24 cellular contexts compared by ENCODE assay signal in the genomic region with DNA sequence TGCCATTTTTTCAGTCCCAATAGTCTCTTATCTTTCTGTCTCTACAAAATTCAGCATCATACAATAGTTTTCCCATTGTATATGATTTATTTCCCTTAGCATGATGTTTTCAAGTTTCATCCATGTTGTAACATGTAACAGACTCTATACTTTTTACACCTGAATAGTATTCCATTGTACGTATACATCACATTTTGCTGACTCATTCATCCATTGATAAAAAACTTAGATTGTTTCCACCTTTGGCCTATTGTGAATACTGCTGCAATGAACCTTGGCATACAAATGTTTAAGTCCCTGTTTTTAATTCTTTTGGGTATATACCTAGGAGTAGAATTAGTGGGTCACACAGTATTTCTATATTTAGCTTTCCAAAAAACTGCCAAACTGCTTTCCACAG.
"Had no signal": no experiment of that assay in that cellular context is flagged by ENCODE, and none has a peak within 500 bp of the region (broad histone marks: within the 10 kb centered on the region; RNA-seq: fewer than 3 reads in every experiment).

No MANE protein-coding gene starts in this region.

- ATAC-seq: gastrocnemius medialis; heart right ventricle; left cardiac atrium; left lung; left ventricle myocardium superior; lower lobe of right lung; mucosa of descending colon; naive thymus-derived CD8-positive, alpha-beta T cell had no signal

- H3K4me1 Mint-ChIP-seq: mesothelial cell of epicardium; naive B cell; naive thymus-derived CD8-positive, alpha-beta T cell had no signal

- FAIRE-seq: endothelial cell of umbilical vein, islet of Langerhans, keratinocyte had no signal

- DNase-seq: colonic mucosa; cortex of kidney; effector CD4-positive, alpha-beta T cell; effector memory CD4-positive, alpha-beta T cell; foreskin melanocyte; gastrocnemius medialis; glutamatergic neuron; head of caudate nucleus; heart right ventricle; hippocampal formation; left cardiac atrium; left lung; left ventricle myocardium superior; lower lobe of right lung; mesenchymal stem cell; mucosa of descending colon; naive B cell; naive thymus-derived CD8-positive, alpha-beta T cell had no signal

- H3K27ac Mint-ChIP-seq: dendritic cell treated with granulocyte-macrophage colony-stimulating factor and Interleukin-4, amounts not matched to agents 40 ng/mL and 50 ng/mL, for 4 days; mesothelial cell of epicardium; naive B cell; naive thymus-derived CD8-positive, alpha-beta T cell had no signal

- H3K27ac ChIP-seq: colonic mucosa, esophagus muscularis mucosa, gastrocnemius medialis, heart right ventricle, left lung, lower lobe of right lung had no signal

- H3K4me3 Mint-ChIP-seq: dendritic cell treated with granulocyte-macrophage colony-stimulating factor and Interleukin-4, amounts not matched to agents 40 ng/mL and 50 ng/mL, for 4 days; mesothelial cell of epicardium; naive B cell; naive thymus-derived CD8-positive, alpha-beta T cell had no signal

- H3K27me3 ChIP-seq: colonic mucosa, esophagus muscularis mucosa, gastrocnemius medialis, heart right ventricle, left lung had no signal

- H3K36me3 ChIP-seq: colonic mucosa, esophagus muscularis mucosa, gastrocnemius medialis, heart right ventricle, left lung, lower lobe of right lung had no signal

- H3K36me3 Mint-ChIP-seq: mesothelial cell of epicardium; naive B cell; naive thymus-derived CD8-positive, alpha-beta T cell had no signal

- H3K9me3 ChIP-seq: colonic mucosa, esophagus muscularis mucosa, gastrocnemius medialis, lower lobe of right lung had no signal

- H3K9me3 Mint-ChIP-seq: mesothelial cell of epicardium had no signal

- H3K4me3 ChIP-seq: colonic mucosa, esophagus muscularis mucosa, gastrocnemius medialis, heart right ventricle, left lung, lower lobe of right lung, mucosa of descending colon had no signal

- H3K27me3 Mint-ChIP-seq: dendritic cell treated with granulocyte-macrophage colony-stimulating factor and Interleukin-4, amounts not matched to agents 40 ng/mL and 50 ng/mL, for 4 days; naive B cell; naive thymus-derived CD8-positive, alpha-beta T cell had no signal

- H3K4me1 ChIP-seq: colonic mucosa, esophagus muscularis mucosa, gastrocnemius medialis, heart right ventricle, left lung, lower lobe of right lung had no signal
